ENCODE assay signal across 8 cellular contexts in the genomic region with DNA sequence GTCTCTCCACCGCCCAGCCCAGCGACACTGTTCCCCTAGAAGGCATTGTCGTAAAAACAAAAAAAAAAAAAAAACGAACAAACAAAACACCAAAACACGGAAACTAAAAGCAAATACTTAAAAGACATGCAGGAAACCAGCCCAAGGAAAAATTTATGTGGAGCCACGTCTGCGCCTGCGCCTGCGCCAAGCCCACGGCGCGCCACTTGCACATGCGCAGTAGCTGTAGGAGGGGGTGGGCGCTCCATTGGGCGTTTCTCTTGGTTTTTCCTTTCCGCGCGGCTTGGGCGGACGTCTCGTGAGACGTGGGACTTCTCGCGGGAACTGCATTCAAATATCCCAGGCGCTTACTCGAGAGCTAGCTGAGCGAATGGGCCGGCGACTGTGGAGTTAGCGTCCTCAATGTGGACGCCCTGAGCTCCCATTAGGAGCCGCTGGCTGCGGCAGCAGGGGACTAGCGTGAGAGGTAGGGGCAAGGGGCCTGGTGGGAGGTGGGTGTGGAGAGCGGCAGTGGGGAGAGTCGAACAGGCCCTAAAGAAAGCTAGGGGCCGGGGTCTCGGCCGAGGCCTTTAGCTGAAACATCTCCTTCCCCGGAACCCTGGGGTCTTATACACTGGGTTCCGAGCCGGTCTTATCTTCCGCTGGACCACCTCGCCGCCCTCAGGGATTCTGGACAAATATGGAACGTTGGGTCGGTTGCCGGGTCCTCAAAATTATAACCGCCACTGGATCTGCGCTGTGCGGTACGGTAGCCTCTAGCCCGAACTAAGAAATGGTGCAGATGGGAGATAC. TPM values are rescaled to one million over a fixed set of nuclear protein-coding genes. Genes with fewer than 3 reads are reported as not detected.
A peak's percentile ranks its signal among the peaks of the same experiment; 100 is the strongest.
DNase-seq lines count a peak whose midpoint lies in the region; ATAC-seq and TF ChIP-seq lines count a peak whose summit lies in the region.

A gene with protein sequence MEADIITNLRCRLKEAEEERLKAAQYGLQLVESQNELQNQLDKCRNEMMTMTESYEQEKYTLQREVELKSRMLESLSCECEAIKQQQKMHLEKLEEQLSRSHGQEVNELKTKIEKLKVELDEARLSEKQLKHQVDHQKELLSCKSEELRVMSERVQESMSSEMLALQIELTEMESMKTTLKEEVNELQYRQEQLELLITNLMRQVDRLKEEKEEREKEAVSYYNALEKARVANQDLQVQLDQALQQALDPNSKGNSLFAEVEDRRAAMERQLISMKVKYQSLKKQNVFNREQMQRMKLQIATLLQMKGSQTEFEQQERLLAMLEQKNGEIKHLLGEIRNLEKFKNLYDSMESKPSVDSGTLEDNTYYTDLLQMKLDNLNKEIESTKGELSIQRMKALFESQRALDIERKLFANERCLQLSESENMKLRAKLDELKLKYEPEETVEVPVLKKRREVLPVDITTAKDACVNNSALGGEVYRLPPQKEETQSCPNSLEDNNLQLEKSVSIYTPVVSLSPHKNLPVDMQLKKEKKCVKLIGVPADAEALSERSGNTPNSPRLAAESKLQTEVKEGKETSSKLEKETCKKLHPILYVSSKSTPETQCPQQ (plus strand): TSS at position 350 of the 792 bp plus-strand sequence. CDS start 4,644 bp downstream, outside the sequence.

- peak within 1 kb of the TSS; percentile 71 for H2AFZ ChIP-seq in KMS-11 (ENCODE audit: low read depth)

- intact Hi-C loops in esophagus muscularis mucosa (cut with DNase I): loop anchor here (5.0 to 10.0 kb wide), 3 partner anchors 279 to 1099 kb away; a partner anchor contains a TSS

- peak within 1 kb of the TSS; percentile 58 for H3K27ac ChIP-seq in KMS-11
- H3K27ac ChIP-seq in Peyer's patch: peak within 1 kb of the TSS; percentile 38 to 77 (median 70)
- H3K27ac ChIP-seq in esophagus muscularis mucosa (replicated peaks in 1 of 4): peak within 1 kb of the TSS; percentile 77 to 84 (median 80)
- H3K27ac ChIP-seq in muscle layer of duodenum (ENCODE audit: low read length): peak within 1 kb of the TSS; percentile 83

- TF ChIP-seq POLR2A in Peyer's patch (IDR thresholded peaks at IDR 0.05) (peak in 1 of 2 donors; percentile 72), esophagus muscularis mucosa (IDR thresholded peaks at IDR 0.05; ENCODE audit: low read depth) (no peak)

- TF ChIP-seq CTCF in KMS-11 (conservative IDR thresholded peaks at IDR 0.05; ENCODE audit: low read depth, low read length) (no peak), Peyer's patch (IDR thresholded peaks at IDR 0.05) (no peak), esophagus muscularis mucosa (IDR thresholded peaks at IDR 0.05) (no peak)

- ATAC-seq in GM21737 (IDR thresholded peaks at IDR 0.05; ENCODE audit: unreplicated experiment): peak; percentile 93

- TF ChIP-seq EP300 in esophagus muscularis mucosa (IDR thresholded peaks at IDR 0.05): no peak

- DNase-seq in DMS53 treated with DMSO at 0.1 percent for 48 hours (lab: John Stamatoyannopoulos, UW; ENCODE audit: unreplicated experiment) (peak; percentile 91), Peyer's patch (peak; percentile 91 to 98 (median 95)), esophagus muscularis mucosa (ENCODE audit: extremely low spot score) (peak; percentile 98)
- DNase-seq in activated T-cell treated with anti-CD3 and anti-CD28 coated beads, Interleukin-2, amount 50 U/mL, for 48 hours: peak; percentile 96
- peak; percentile 87 to 90 for DNase-seq in stimulated activated CD8-positive, alpha-beta memory T cell treated with anti-CD3 and anti-CD28 coated beads, Interleukin-7, amount 100 ng/mL, for 4 hours (ENCODE audit: low read depth in 2 of 2)

- H4K20me1 ChIP-seq in KMS-11 (ENCODE audit: insufficient read depth): no peaks in the 10 kb centered on the region

- H3K4me3 ChIP-seq in KMS-11 (IDR thresholded peaks at IDR 0.05; ENCODE audit: insufficient read depth, low read depth, low read length): no peak within 1 kb of the TSS
- H3K4me3 ChIP-seq in Peyer's patch: peak within 1 kb of the TSS; percentile 51 to 88 (median 64)
- peak within 1 kb of the TSS; percentile 73 to 84 (median 79) for H3K4me3 ChIP-seq in esophagus muscularis mucosa
- H3K4me3 ChIP-seq in muscle layer of duodenum (ENCODE audit: low read depth in 1 of 2, low read length in 2 of 2): peak within 1 kb of the TSS; percentile 81 to 88

- H3K4me1 ChIP-seq in KMS-11 (ENCODE audit: low read depth, poor library complexity, severe bottlenecking): no peaks in the 10 kb centered on the region
- H3K4me1 ChIP-seq in Peyer's patch: peaks cover 0 to 6% (median 3%) of the 10 kb centered on the region in 4 donors
- peaks cover 5 to 28% (median 18%) of the 10 kb centered on the region in 4 donors for H3K4me1 ChIP-seq in esophagus muscularis mucosa
- peaks cover 0 to 14% of the 10 kb centered on the region in 2 donors for H3K4me1 ChIP-seq in muscle layer of duodenum (ENCODE audit: control insufficient read depth in 1 of 2, insufficient read depth in 2 of 2, low read length in 2 of 2)

- H3K36me3 ChIP-seq in KMS-11 (ENCODE audit: insufficient read depth) (no peaks in the 10 kb centered on the region), Peyer's patch (no peaks in the 10 kb centered on the region), esophagus muscularis mucosa (peaks cover 0 to 3% (median 1%) of the 10 kb centered on the region in 4 donors), muscle layer of duodenum (ENCODE audit: control insufficient read depth in 1 of 2, insufficient read depth in 2 of 2, low read length in 2 of 2) (peaks cover 0 to 4% of the 10 kb centered on the region in 2 donors)

- H3K27me3 ChIP-seq in KMS-11 (ENCODE audit: insufficient read depth, low read depth): no peaks in the 10 kb centered on the region
- H3K27me3 ChIP-seq in Peyer's patch: no peaks in the 10 kb centered on the region
- H3K27me3 ChIP-seq in esophagus muscularis mucosa: no peaks in the 10 kb centered on the region
- no peaks in the 10 kb centered on the region for H3K27me3 ChIP-seq in muscle layer of duodenum (ENCODE audit: low read depth, low read length)

- H3K9ac ChIP-seq in KMS-11: peak within 1 kb of the TSS; percentile 86

- peak within 1 kb of the TSS; percentile 76 for H3K4me2 ChIP-seq in KMS-11

- H3K9me3 ChIP-seq in Peyer's patch (no peaks in the 10 kb centered on the region), esophagus muscularis mucosa (no peaks in the 10 kb centered on the region), muscle layer of duodenum (ENCODE audit: control insufficient read depth in 1 of 2, low read length in 2 of 2) (no peaks in the 10 kb centered on the region)

- H3K79me2 ChIP-seq in KMS-11 (ENCODE audit: insufficient read depth, low read depth): peaks cover 21% of the 10 kb centered on the region; the same call in 1 of the 2 replicates

- under 1% methylated on average over 45 of the region's 53 CpGs for WGBS in esophagus muscularis mucosa

RNA-seq across cellular contexts. Expression of the gene that starts here (rescaled TPM):
- total RNA-seq in Peyer's patch (10 to 100 TPM in 1 of 4 donors, 1 to 10 TPM in 3; 3.9 to 14.9 (median 6.6) TPM), esophagus muscularis mucosa (10 to 100 TPM in 2 of 4 donors, 1 to 10 TPM in 2; 3.5 to 12.0 (median 7.0) TPM)
